Comparison of ENCODE assay signal across 16 cellular contexts in genomic region chr6:39520411-39520810, GRCh38.
"Had no signal": no experiment of that assay in that cellular context is flagged by ENCODE, and none has a peak within 500 bp of the region (broad histone marks: within the 10 kb centered on the region; RNA-seq: fewer than 3 reads in every experiment).

No MANE protein-coding gene starts in this region.

- H3K9me3 Mint-ChIP-seq: activated naive CD8-positive, alpha-beta T cell treated with anti-CD3 and anti-CD28 coated beads, Interleukin-2, amount 10 ng/mL, durations not matched to agents 7 days and 5 days; dendritic cell treated with granulocyte-macrophage colony-stimulating factor and Interleukin-4, amounts not matched to agents 40 ng/mL and 50 ng/mL, for 4 days; effector memory CD8-positive, alpha-beta T cell; naive thymus-derived CD8-positive, alpha-beta T cell; stimulated activated memory B cell treated with anti-CD40 and anti-IgM and Interleukin-4, amounts not matched to agents 10 μg/mL and 1 μg/mL and 100 μg/mL, for 72 hours had no signal

- H3K27me3 ChIP-seq: hepatocyte, pancreas, transverse colon had no signal

- H3K9me3 ChIP-seq: pancreas, transverse colon had no signal

- H3K27ac ChIP-seq: hepatocyte, pancreas, transverse colon had no signal

- FAIRE-seq: pancreas had no signal

- ATAC-seq: activated CD4-positive, CD25-positive, alpha-beta regulatory T cell treated with anti-CD3 and anti-CD28 coated beads, Interleukin-2, amount 50 U/mL, for 24 hours; effector memory CD8-positive, alpha-beta T cell; naive thymus-derived CD8-positive, alpha-beta T cell; stimulated activated memory B cell treated with anti-CD40 and anti-IgM and Interleukin-4, amounts not matched to agents 10 μg/mL and 1 μg/mL and 100 μg/mL, for 72 hours had no signal

- H3K4me3 ChIP-seq: hepatocyte, pancreas, transverse colon had no signal

- H3K4me1 Mint-ChIP-seq: activated naive CD8-positive, alpha-beta T cell treated with anti-CD3 and anti-CD28 coated beads, Interleukin-2, amount 10 ng/mL, durations not matched to agents 7 days and 5 days; naive thymus-derived CD8-positive, alpha-beta T cell; stimulated activated memory B cell treated with anti-CD40 and anti-IgM and Interleukin-4, amounts not matched to agents 10 μg/mL and 1 μg/mL and 100 μg/mL, for 72 hours had no signal

- H3K36me3 Mint-ChIP-seq: activated naive CD8-positive, alpha-beta T cell treated with anti-CD3 and anti-CD28 coated beads, Interleukin-2, amount 10 ng/mL, durations not matched to agents 7 days and 5 days; naive thymus-derived CD8-positive, alpha-beta T cell; stimulated activated memory B cell treated with anti-CD40 and anti-IgM and Interleukin-4, amounts not matched to agents 10 μg/mL and 1 μg/mL and 100 μg/mL, for 72 hours had no signal

- H3K27me3 Mint-ChIP-seq: dendritic cell treated with granulocyte-macrophage colony-stimulating factor and Interleukin-4, amounts not matched to agents 40 ng/mL and 50 ng/mL, for 4 days had no signal

- H3K4me3 Mint-ChIP-seq: activated naive CD8-positive, alpha-beta T cell treated with anti-CD3 and anti-CD28 coated beads, Interleukin-2, amount 10 ng/mL, durations not matched to agents 7 days and 5 days; dendritic cell treated with granulocyte-macrophage colony-stimulating factor and Interleukin-4, amounts not matched to agents 40 ng/mL and 50 ng/mL, for 4 days; effector memory CD8-positive, alpha-beta T cell; naive thymus-derived CD8-positive, alpha-beta T cell; stimulated activated memory B cell treated with anti-CD40 and anti-IgM and Interleukin-4, amounts not matched to agents 10 μg/mL and 1 μg/mL and 100 μg/mL, for 72 hours had no signal

- H3K27ac Mint-ChIP-seq: activated naive CD8-positive, alpha-beta T cell treated with anti-CD3 and anti-CD28 coated beads, Interleukin-2, amount 10 ng/mL, durations not matched to agents 7 days and 5 days; dendritic cell treated with granulocyte-macrophage colony-stimulating factor and Interleukin-4, amounts not matched to agents 40 ng/mL and 50 ng/mL, for 4 days; effector memory CD8-positive, alpha-beta T cell; naive thymus-derived CD8-positive, alpha-beta T cell; stimulated activated memory B cell treated with anti-CD40 and anti-IgM and Interleukin-4, amounts not matched to agents 10 μg/mL and 1 μg/mL and 100 μg/mL, for 72 hours had no signal

- DNase-seq: activated CD4-positive, alpha-beta T cell treated with anti-CD3 and anti-CD28 coated beads, Interleukin-2, amount 50 U/mL, for 1 hour; activated CD8-positive, alpha-beta memory T cell treated with anti-CD3 and anti-CD28 coated beads for 24 hours; activated naive CD4-positive, alpha-beta T cell; activated naive CD8-positive, alpha-beta T cell treated with anti-CD3 and anti-CD28 coated beads, Interleukin-2, amount 10 ng/mL, durations not matched to agents 7 days and 5 days; effector memory CD8-positive, alpha-beta T cell; islet precursor cell; naive thymus-derived CD8-positive, alpha-beta T cell; pancreas; stimulated activated CD4-positive, alpha-beta T cell treated with anti-CD3 and anti-CD28 coated beads, Interleukin-2, amount 100 ng/mL, for 48 hours; substantia nigra; T-helper 9 cell; transverse colon had no signal

- H3K36me3 ChIP-seq: pancreas, transverse colon had no signal

- H3K4me1 ChIP-seq: pancreas, transverse colon had no signal
